ENCODE assay signal across 1 cellular context in genomic region chr12:49933793-49934192, GRCh38.
TF ChIP-seq lines count a peak whose summit lies in the region.

No MANE protein-coding gene starts in this region.

TF ChIP-seq in GM23338, 12 proteins besides CTCF, POLR2A, EP300 and RAD21 (continued from another document):
- TF ChIP-seq ZNF462 (CRISPR knock-in tag; IDR thresholded peaks at IDR 0.05) (no peak), CREB1 (CRISPR knock-in tag; IDR thresholded peaks at IDR 0.05; ENCODE audit: low read depth) (no peak), NANOG (IDR thresholded peaks at IDR 0.05; ENCODE audit: borderline replicate concordance) (no peak), EZH2 (IDR thresholded peaks at IDR 0.05; ENCODE audit: low read depth, unreplicated experiment) (no peak), REST (IDR thresholded peaks at IDR 0.05; ENCODE audit: unreplicated experiment) (no peak), POLR2AphosphoS5 (IDR thresholded peaks at IDR 0.05; ENCODE audit: low read depth) (no peak), ETS1 (IDR thresholded peaks at IDR 0.05) (no peak), STAT1 (IDR thresholded peaks at IDR 0.05; ENCODE audit: unreplicated experiment) (no peak)
